9 cellular contexts compared by ENCODE assay signal in the genomic region with DNA sequence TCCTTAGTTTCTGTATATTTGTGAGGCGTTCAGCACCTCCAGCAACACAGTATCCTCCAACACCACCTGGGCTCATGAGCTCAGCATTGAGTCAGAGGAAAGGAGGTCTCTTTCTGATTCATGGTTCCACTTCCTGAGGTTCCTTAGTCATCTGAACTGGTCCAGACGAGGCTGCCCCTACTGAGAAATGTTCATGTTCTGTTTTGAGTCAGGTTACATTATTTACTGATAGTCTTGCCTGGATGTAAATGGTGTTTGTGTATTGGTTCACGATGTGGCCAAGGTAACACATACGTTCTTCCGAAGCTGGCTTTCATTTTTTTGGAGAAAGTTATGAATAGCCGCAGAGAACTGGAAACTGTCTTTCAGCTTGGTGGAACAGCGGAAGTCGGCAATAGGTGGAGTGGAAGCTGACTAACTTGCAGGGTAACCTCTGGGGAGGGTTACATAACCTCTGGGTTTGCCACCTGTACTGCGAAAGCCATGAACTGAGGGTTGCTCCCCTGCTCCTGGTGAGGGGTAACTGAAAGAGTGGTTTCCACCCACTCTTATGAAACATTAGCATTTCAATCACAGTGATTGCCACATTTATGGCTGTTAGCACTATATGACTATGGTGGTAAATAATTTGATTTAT. TPM values are rescaled to one million over a fixed set of nuclear protein-coding genes. Genes with fewer than 3 reads are reported as not detected.
A peak's percentile ranks its signal among the peaks of the same experiment; 100 is the strongest.
DNase-seq lines count a peak whose midpoint lies in the region; ATAC-seq and TF ChIP-seq lines count a peak whose summit lies in the region.
"Had no signal": no experiment of that assay in that cellular context is flagged by ENCODE, and none has a peak within 500 bp of the region (broad histone marks: within the 10 kb centered on the region; RNA-seq: fewer than 3 reads in every experiment).

No MANE protein-coding gene starts in this region.

- H3K23me2 ChIP-seq in H9 (ENCODE audit: insufficient read length, low read depth, low read length, poor library complexity, severe bottlenecking): no peaks in the 10 kb centered on the region

- H2BK15ac ChIP-seq in H9 (ENCODE audit: low read depth, low read length): no peak overlapping the region

- H2AK5ac ChIP-seq in H9 (ENCODE audit: insufficient read length, low read length): no peak overlapping the region

- H2AFZ ChIP-seq in OCI-LY7 (ENCODE audit: low read length) (peak overlapping the region; percentile 62; the same call in 1 of the 2 replicates), osteoblast (ENCODE audit: low read length) (no peak overlapping the region), H9 (ENCODE audit: low read length) (no peak overlapping the region)

- no peak for TF ChIP-seq EP300 in upper lobe of left lung (IDR thresholded peaks at IDR 0.05)

- no peak overlapping the region for H4K5ac ChIP-seq in H9 (ENCODE audit: insufficient read length, low read depth, low read length)

- H3K27me3 Mint-ChIP-seq in H9 (ENCODE audit: low read depth): no peaks in the 10 kb centered on the region

- H3K18ac ChIP-seq in H9 (ENCODE audit: insufficient read length, low read depth, low read length): no peak overlapping the region

- intact Hi-C loops in OCI-LY7 (cut with micrococcal nuclease; ENCODE audit: unreplicated experiment): no loop called here

- H3K27ac ChIP-seq in OCI-LY7 (ENCODE audit: low read depth, low read length, poor library complexity, severe bottlenecking) (no peak overlapping the region), osteoblast (ENCODE audit: low read depth, low read length) (peak overlapping the region; percentile 35), upper lobe of left lung (no peak overlapping the region), H9 (ENCODE audit: insufficient read length, low read depth, low read length) (no peak overlapping the region)
- H3K27ac ChIP-seq: thoracic aorta had no signal

- H3K36me3 ChIP-seq in OCI-LY7 (ENCODE audit: insufficient read depth, low read length): no peaks in the 10 kb centered on the region
- H3K36me3 ChIP-seq in osteoblast (ENCODE audit: insufficient read depth, low read length): no peaks in the 10 kb centered on the region
- H3K36me3 ChIP-seq in upper lobe of left lung: no peaks in the 10 kb centered on the region
- H3K36me3 ChIP-seq: thoracic aorta had no signal

- H3K4me2 ChIP-seq in OCI-LY7 (ENCODE audit: low read length) (peak overlapping the region; percentile 61; the same call in 1 of the 2 replicates), osteoblast (ENCODE audit: insufficient read depth, low read length) (peak overlapping the region; percentile 16), H9 (ENCODE audit: insufficient read depth, insufficient read length, low read length) (no peak overlapping the region)

- WGBS in upper lobe of left lung, 2 donors: 73% methylated on average over 9 of the region's 9 CpGs
- no CpG with 5 or more reads among the region's 9 CpGs for WGBS in H9 (ENCODE audit: extremely low coverage, insufficient read length, low lambda C conversion rate)

- TF ChIP-seq CTCF in OCI-LY7 (conservative IDR thresholded peaks at IDR 0.05; ENCODE audit: low read length) (0 out of 2 replicates have a peak, but pooled peaks have one; percentile 10), osteoblast (IDR thresholded peaks at IDR 0.05; ENCODE audit: extremely low read depth, low read depth, low read length) (no peak), upper lobe of left lung (IDR thresholded peaks at IDR 0.05) (no peak), H9 (conservative IDR thresholded peaks at IDR 0.05) (no peak)

- no peak overlapping the region for H3K14ac ChIP-seq in H9 (ENCODE audit: insufficient read depth, low read length)

- H2BK12ac ChIP-seq in H9 (ENCODE audit: insufficient read length, low read depth, low read length): no peak overlapping the region

- 0 out of 4 replicates have a peak, but pooled peaks cover 0 to 6% of the 10 kb centered on the region in 2 experiments for H3K4me1 Mint-ChIP-seq in H9

- no peak overlapping the region for H3K23ac ChIP-seq in H9 (ENCODE audit: insufficient read length, low read depth, low read length)

- H2BK120ac ChIP-seq in H9 (ENCODE audit: low read depth, low read length, poor library complexity, severe bottlenecking): no peak overlapping the region

- peak; percentile 58 for ATAC-seq in GM18508 (IDR thresholded peaks at IDR 0.05; ENCODE audit: insufficient read depth, unreplicated experiment)
- ATAC-seq in HG02840 (IDR thresholded peaks at IDR 0.05; ENCODE audit: low FRiP score, unreplicated experiment): peak; percentile 61
- no peak for ATAC-seq in upper lobe of left lung (ENCODE audit: low FRiP score in 2 of 2)

- no peak overlapping the region for H3K9ac ChIP-seq in H9 (ENCODE audit: extremely low read depth, insufficient read length, low read length)

- no peaks in the 10 kb centered on the region for H3K79me2 ChIP-seq in OCI-LY7 (ENCODE audit: insufficient read depth, low read depth, low read length)
- no peaks in the 10 kb centered on the region for H3K79me2 ChIP-seq in osteoblast (ENCODE audit: insufficient read depth, low read length)
- no peaks in the 10 kb centered on the region for H3K79me2 ChIP-seq in H9 (ENCODE audit: insufficient read depth, low read length)

- no TSS peak for BruUV-seq in OCI-LY7 (replicated peaks; lab: Mats Ljungman, UMichigan)

- H4K8ac ChIP-seq in H9 (replicated peaks; ENCODE audit: insufficient read length, low read depth, low read length): no peak overlapping the region

- no peak overlapping the region for H3K4me3 Mint-ChIP-seq in H9

- in situ Hi-C loops in KBM-7 (cut with MboI; ENCODE audit: low pct_unique_long_range_greater_than_20kb, low sequenced_read_pairs): no loop called here

- H2BK5ac ChIP-seq in H9 (ENCODE audit: insufficient read length, low read length): no peak overlapping the region

- no peak overlapping the region for H2BK20ac ChIP-seq in H9 (ENCODE audit: low read depth, low read length, poor library complexity, severe bottlenecking)

- no peaks in the 10 kb centered on the region for H3K79me1 ChIP-seq in H9 (ENCODE audit: insufficient read depth, low read depth, low read length, poor library complexity, severe bottlenecking)

- H4K91ac ChIP-seq in H9 (ENCODE audit: insufficient read length, low read depth, low read length): no peak overlapping the region

- peaks cover 30% of the 10 kb centered on the region for H3K4me1 ChIP-seq in OCI-LY7 (ENCODE audit: insufficient read depth, low read length, poor library complexity, severe bottlenecking)
- peaks cover 12% of the 10 kb centered on the region for H3K4me1 ChIP-seq in osteoblast (ENCODE audit: insufficient read depth, low read length)
- H3K4me1 ChIP-seq in upper lobe of left lung: peaks cover 3 to 17% (median 4%) of the 10 kb centered on the region in 4 donors
- no peaks in the 10 kb centered on the region for H3K4me1 ChIP-seq in H9 (ENCODE audit: insufficient read depth, low read length)

- H3K4me3 ChIP-seq in OCI-LY7 (ENCODE audit: low read depth, low read length, poor library complexity, severe bottlenecking) (no peak overlapping the region), osteoblast (ENCODE audit: insufficient read depth, low read length) (no peak overlapping the region), upper lobe of left lung (no peak overlapping the region)

- H3K9me3 ChIP-seq in OCI-LY7 (ENCODE audit: low read length) (no peaks in the 10 kb centered on the region), osteoblast (ENCODE audit: low read depth, low read length) (no peaks in the 10 kb centered on the region), upper lobe of left lung (no peaks in the 10 kb centered on the region), H9 (ENCODE audit: control insufficient read depth, low read depth, low read length) (no peaks in the 10 kb centered on the region)
- H3K9me3 ChIP-seq: thoracic aorta had no signal

- H3K4ac ChIP-seq in H9 (ENCODE audit: low read depth, low read length): no peak overlapping the region

- H3T11ph ChIP-seq in H9 (ENCODE audit: low read length): no peak overlapping the region

- POLR2A ChIA-PET in OCI-LY7 (lab: Charles Lee): interaction anchor here (0.9 to 1.7 kb wide), 6 partner anchors 10 to 34 kb away, joined by 3 to 7 read pairs (median 4); no protein-coding TSS in a partner anchor

- DNase-seq in OCI-LY7 (ENCODE audit: low spot score) (peak; percentile 53), osteoblast (ENCODE audit: insufficient read length, low spot score, missing footprints) (peak; percentile 89), upper lobe of left lung (no peak), H9 (no peak), KBM-7 (no peak)
- peak; percentile 44 for DNase-seq in activated effector memory CD4-positive, alpha-beta T cell treated with Interleukin-2 at 50 U/mL for 16 hours

- H3K36me3 Mint-ChIP-seq in H9 (ENCODE audit: insufficient read depth in 1 of 3, low read depth in 3 of 3): peaks cover 0 to 11% (median 0%) of the 10 kb centered on the region in 3 experiments; a peak in 1 of 7 replicates

- H3K56ac ChIP-seq in H9 (ENCODE audit: insufficient read length, low read depth, low read length): no peak overlapping the region

- no peaks in the 10 kb centered on the region for H3K27me3 ChIP-seq in osteoblast (ENCODE audit: insufficient read depth, low read length)
- H3K27me3 ChIP-seq in upper lobe of left lung: no peaks in the 10 kb centered on the region
- no peaks in the 10 kb centered on the region for H3K27me3 ChIP-seq in H9 (ENCODE audit: insufficient read depth, low read length)

- CTCF ChIA-PET in OCI-LY7 (lab: Charles Lee; ENCODE audit: unreplicated experiment): interaction anchor here (0.6 kb wide), 1 partner anchor 74 kb away, joined by 4 read pairs; no protein-coding TSS in a partner anchor

- H3K9me3 Mint-ChIP-seq in H9: peaks cover 0 to 4% of the 10 kb centered on the region in 2 experiments; a peak in 3 of 5 replicates

- H3K9me2 ChIP-seq in OCI-LY7 (ENCODE audit: insufficient read depth, low read length): no peaks in the 10 kb centered on the region

- TF ChIP-seq POLR2A in upper lobe of left lung (IDR thresholded peaks at IDR 0.05): no peak

- no peak overlapping the region for H3K27ac Mint-ChIP-seq in H9

- no peaks in the 10 kb centered on the region for H4K20me1 ChIP-seq in OCI-LY7 (ENCODE audit: insufficient read depth, low read length)
- H4K20me1 ChIP-seq in osteoblast (ENCODE audit: insufficient read depth, low read length): no peaks in the 10 kb centered on the region
- no peaks in the 10 kb centered on the region for H4K20me1 ChIP-seq in H9 (ENCODE audit: control insufficient read depth, insufficient read depth, insufficient read length)

RNA-seq across cellular contexts. Expression of a gene that starts 42.2 kb away (rescaled TPM):
- total RNA-seq in OCI-LY7 (2014; rRNA removed; shearing (Covaris generic)): not detected in 2 replicates
- total RNA-seq in OCI-LY7 (2022) (not detected in 2 replicates), osteoblast (not detected in 2 replicates), upper lobe of left lung (not detected), H9 (2021) (not detected in 2 replicates)
- total RNA-seq: thoracic aorta had no signal

RNA-seq across cellular contexts. Expression of a gene that starts 42.2 kb away (rescaled TPM):
- 19.5 and 24.2 TPM in 2 replicates for total RNA-seq in OCI-LY7 (2014; rRNA removed; shearing (Covaris generic))
- total RNA-seq in OCI-LY7 (2022) (20.9 and 25.2 TPM in 2 replicates), osteoblast (38.9 and 42.0 TPM in 2 replicates), upper lobe of left lung (10 to 100 TPM; 18.5 to 46.1 (median 22.6) TPM), H9 (2021) (35.8 and 37.0 TPM in 2 replicates)

Comparison
In these comparisons a context has a peak if more than half of its experiments do, and no peak if none do; other contexts are left out.
1. ATAC-seq: peak in GM18508 (single experiment) and HG02840 (single experiment); none in upper lobe of left lung (0 of 2).
2. DNase-seq: peak in OCI-LY7 (single experiment), activated effector memory CD4-positive, alpha-beta T cell treated with Interleukin-2 at 50 U/mL for 16 hours (single experiment) and osteoblast (single experiment); none in upper lobe of left lung (0 of 2), H9 (single experiment) and KBM-7 (single experiment).